1 cellular context compared by ENCODE assay signal in genomic region chr19:8391274-8392016, GRCh38.
TF ChIP-seq lines count a peak whose summit lies in the region.

No MANE protein-coding gene starts in this region.

TF ChIP-seq in GM23338, 12 proteins besides CTCF, POLR2A, EP300 and RAD21 (continued from another document):
- TF ChIP-seq ZNF462 (CRISPR knock-in tag; IDR thresholded peaks at IDR 0.05) (no peak), CREB1 (CRISPR knock-in tag; IDR thresholded peaks at IDR 0.05; ENCODE audit: low read depth) (no peak), REST (IDR thresholded peaks at IDR 0.05; ENCODE audit: unreplicated experiment) (no peak), EZH2 (IDR thresholded peaks at IDR 0.05; ENCODE audit: low read depth, unreplicated experiment) (no peak), ZNF331 (CRISPR knock-in tag; IDR thresholded peaks at IDR 0.05; ENCODE audit: low read depth) (no peak), ETS1 (IDR thresholded peaks at IDR 0.05) (no peak), STAT1 (IDR thresholded peaks at IDR 0.05; ENCODE audit: unreplicated experiment) (no peak)
